ENCODE assay signal across 1 cellular context in the genomic region with DNA sequence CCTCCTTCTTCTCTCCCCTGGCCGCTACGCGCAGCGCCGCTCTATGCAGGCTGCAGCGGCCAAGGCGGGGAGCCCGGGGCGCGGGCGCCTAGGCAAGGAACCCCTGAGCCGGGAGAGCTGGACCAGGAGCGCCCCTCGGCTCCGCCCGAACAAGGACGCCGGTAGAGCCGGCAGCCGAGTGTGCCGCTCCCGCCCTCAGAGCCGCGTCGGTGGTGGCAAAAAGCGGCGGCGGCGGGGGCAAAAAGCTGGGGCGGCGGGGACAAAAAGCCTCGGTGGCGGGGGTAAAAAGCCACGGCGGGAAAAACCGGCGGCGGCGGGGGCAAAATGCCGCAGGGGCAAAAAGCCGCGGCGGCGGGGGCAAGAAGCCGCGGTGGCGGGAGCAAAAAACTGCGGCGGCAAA. TPM values are rescaled to one million over a fixed set of nuclear protein-coding genes. Genes with fewer than 3 reads are reported as not detected.
"Had no signal": no experiment of that assay in that cellular context is flagged by ENCODE, and none has a peak within 500 bp of the region (broad histone marks: within the 10 kb centered on the region; RNA-seq: fewer than 3 reads in every experiment).

No MANE protein-coding gene starts in this region.

RNA-seq across cellular contexts. Expression of a gene that starts 25.1 kb away (rescaled TPM):
- total RNA-seq: GM12878 had no signal
- polyA plus RNA-seq: GM12878 had no signal
